16 cellular contexts compared by ENCODE assay signal in the genomic region with DNA sequence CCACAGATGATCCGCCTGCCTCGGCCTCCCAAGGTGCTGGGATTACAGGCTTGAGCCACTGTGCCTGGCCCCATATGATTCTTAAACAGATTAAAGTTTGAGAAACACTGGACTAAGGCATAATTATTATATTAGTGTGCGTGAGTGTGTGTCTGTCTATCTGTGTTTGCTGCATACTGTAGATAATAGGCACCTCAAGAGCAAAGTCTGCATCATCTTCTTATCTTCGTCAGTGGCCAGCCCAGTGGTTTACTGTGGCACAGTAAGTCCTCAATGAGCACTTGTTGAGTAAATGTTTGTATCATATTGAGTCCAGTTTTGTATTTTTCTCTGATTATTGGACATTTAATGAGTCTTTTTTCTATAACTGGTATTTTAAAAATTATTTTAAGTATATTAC.
DNase-seq lines count a peak whose midpoint lies in the region; TF ChIP-seq lines count a peak whose summit lies in the region.
"Had no signal": no experiment of that assay in that cellular context is flagged by ENCODE, and none has a peak within 500 bp of the region (broad histone marks: within the 10 kb centered on the region; RNA-seq: fewer than 3 reads in every experiment).

No MANE protein-coding gene starts in this region.

- H3K4me3 Mint-ChIP-seq in activated naive CD4-positive, alpha-beta T cell treated with anti-CD3 and anti-CD28 coated beads for 36 hours, result no peak overlapping the region
- H3K4me3 Mint-ChIP-seq: B cell; CD4-positive, alpha-beta T cell; H9 had no signal

- no peaks in the 10 kb centered on the region for H3K9me3 Mint-ChIP-seq in activated naive CD4-positive, alpha-beta T cell treated with anti-CD3 and anti-CD28 coated beads for 36 hours
- H3K9me3 Mint-ChIP-seq: CD4-positive, alpha-beta T cell; H9 had no signal

- no peaks in the 10 kb centered on the region for H3K27me3 ChIP-seq in subcutaneous abdominal adipose tissue (ENCODE audit: control insufficient read depth in 5 of 5, insufficient read depth in 4 of 5, low read length in 5 of 5)

- intact Hi-C loops in activated naive CD4-positive, alpha-beta T cell treated with anti-CD3 and anti-CD28 coated beads for 36 hours (cut with micrococcal nuclease), result no loop called here

- H3K27ac ChIP-seq in subcutaneous abdominal adipose tissue (ENCODE audit: low read depth, low read length), result peak overlapping the region; percentile 90

- H3K36me3 Mint-ChIP-seq in activated naive CD4-positive, alpha-beta T cell treated with anti-CD3 and anti-CD28 coated beads for 36 hours (ENCODE audit: low read depth), result no peaks in the 10 kb centered on the region

- peaks cover 0 to 9% (median 4%) of the 10 kb centered on the region in 5 donors for H3K36me3 ChIP-seq in subcutaneous abdominal adipose tissue (ENCODE audit: control insufficient read depth in 5 of 5, insufficient read depth in 5 of 5, low read length in 5 of 5)

- H3K9ac ChIP-seq in subcutaneous abdominal adipose tissue (ENCODE audit: low read length in 5 of 5), result no peak overlapping the region

- no peaks in the 10 kb centered on the region for H3K4me1 Mint-ChIP-seq in activated naive CD4-positive, alpha-beta T cell treated with anti-CD3 and anti-CD28 coated beads for 36 hours (ENCODE audit: low read depth)
- H3K4me1 Mint-ChIP-seq: B cell had no signal

- TF ChIP-seq CTCF in fibroblast of villous mesenchyme (IDR thresholded peaks at IDR 0.05; ENCODE audit: insufficient read depth, low read depth, low read length), result no peak

- no peak overlapping the region for H3K4me3 ChIP-seq in fibroblast of villous mesenchyme (ENCODE audit: low read depth, low read length)
- no peak overlapping the region for H3K4me3 ChIP-seq in subcutaneous abdominal adipose tissue (ENCODE audit: low read depth in 1 of 5, low read length in 5 of 5)

- H3K9me3 ChIP-seq in subcutaneous abdominal adipose tissue (ENCODE audit: control insufficient read depth in 5 of 5, low read length in 5 of 5), result no peaks in the 10 kb centered on the region

- peak; percentile 92 for DNase-seq in OCI-M1 (lab: John Stamatoyannopoulos, UW)
- peak; percentile 96 for DNase-seq in amniotic epithelial cell (ENCODE audit: low read depth)
- DNase-seq in fibroblast of villous mesenchyme (ENCODE audit: low read depth), result peak; percentile 82
- no peak for DNase-seq in stimulated activated CD4-positive, alpha-beta T cell treated with anti-CD3 and anti-CD28 coated beads, Interleukin-4, amount 100 ng/mL, for 4 hours
- no peak for DNase-seq in central memory CD4-positive, alpha-beta T cell
- no peak for DNase-seq in activated naive CD4-positive, alpha-beta T cell treated with anti-CD3 and anti-CD28 coated beads for 36 hours
- DNase-seq: C1 segment of cervical spinal cord; CD4-positive, alpha-beta T cell; COR-L47; DMS153; DMS79 treated with DMSO at 0.1 percent for 48 hours; EL; GOT3; H9 had no signal

- peaks cover 5 to 37% (median 22%) of the 10 kb centered on the region in 5 donors for H3K4me1 ChIP-seq in subcutaneous abdominal adipose tissue (ENCODE audit: control insufficient read depth in 5 of 5, insufficient read depth in 5 of 5, low read length in 5 of 5)

- no peaks in the 10 kb centered on the region for H3K27me3 Mint-ChIP-seq in activated naive CD4-positive, alpha-beta T cell treated with anti-CD3 and anti-CD28 coated beads for 36 hours (ENCODE audit: low read depth)

- no peak overlapping the region for H3K27ac Mint-ChIP-seq in activated naive CD4-positive, alpha-beta T cell treated with anti-CD3 and anti-CD28 coated beads for 36 hours
- H3K27ac Mint-ChIP-seq: B cell; CD4-positive, alpha-beta T cell had no signal

- CTCF ChIA-PET in activated naive CD4-positive, alpha-beta T cell treated with anti-CD3 and anti-CD28 coated beads for 36 hours (lab: Charles Lee), result no interaction called here

Comparison
In these comparisons a context has a peak if more than half of its experiments do, and no peak if none do; other contexts are left out.
1. DNase-seq: peak in OCI-M1 (single experiment), amniotic epithelial cell (single experiment) and fibroblast of villous mesenchyme (single experiment); none in stimulated activated CD4-positive, alpha-beta T cell treated with anti-CD3 and anti-CD28 coated beads, Interleukin-4, amount 100 ng/mL, for 4 hours (0 of 2), central memory CD4-positive, alpha-beta T cell (single experiment) and activated naive CD4-positive, alpha-beta T cell treated with anti-CD3 and anti-CD28 coated beads for 36 hours (single experiment).